Comparison of ENCODE assay signal across 6 cellular contexts in genomic region chr22:37805878-37806277, GRCh38. TPM values are rescaled to one million over a fixed set of nuclear protein-coding genes. Genes with fewer than 3 reads are reported as not detected.
DNase-seq lines count a peak whose midpoint lies in the region; ATAC-seq and FAIRE-seq lines count a peak whose summit lies in the region.

No MANE protein-coding gene starts in this region.

- H3K36me3 ChIP-seq in thymus (ENCODE audit: control insufficient read depth, insufficient read depth) = peaks cover 8% of the 10 kb centered on the region

- H3K4me3 ChIP-seq in right cardiac atrium (ENCODE audit: low read length) (peak overlapping the region; percentile 89), thymus (ENCODE audit: low read length) (peak overlapping the region; percentile 61)

- no peak for DNase-seq in activated CD4-positive, alpha-beta T cell treated with anti-CD3 and anti-CD28 coated beads, Interleukin-2, amount 10 ng/mL, durations not matched to agents 24 days and 14 days
- no peak for DNase-seq in activated CD4-positive, alpha-beta T cell treated with anti-CD3 and anti-CD28 coated beads, Interleukin-2, amount 50 U/mL, for 1 hour
- DNase-seq in right cardiac atrium (peak in 1 of 3 donors; percentile 35), frontal cortex (ENCODE audit: low spot score in 2 of 2) (no peak), mucosa of gallbladder (ENCODE audit: low spot score) (no peak)

- 26% methylated on average over 6 of the region's 6 CpGs for WGBS in right cardiac atrium
- 52% methylated on average over 6 of the region's 6 CpGs for WGBS in thymus

- peak overlapping the region; percentile 75 for H3K27ac Mint-ChIP-seq in activated CD4-positive, alpha-beta T cell treated with anti-CD3 and anti-CD28 coated beads, Interleukin-2, amount 10 ng/mL, durations not matched to agents 24 days and 14 days

- no peaks in the 10 kb centered on the region for H3K9me3 Mint-ChIP-seq in activated CD4-positive, alpha-beta T cell treated with anti-CD3 and anti-CD28 coated beads, Interleukin-2, amount 10 ng/mL, durations not matched to agents 24 days and 14 days

- H3K4me3 Mint-ChIP-seq in activated CD4-positive, alpha-beta T cell treated with anti-CD3 and anti-CD28 coated beads, Interleukin-2, amount 10 ng/mL, durations not matched to agents 24 days and 14 days = peak overlapping the region; percentile 94

- H3K9me3 ChIP-seq in right cardiac atrium (ENCODE audit: control insufficient read depth, low read length) (no peaks in the 10 kb centered on the region), thymus (ENCODE audit: control insufficient read depth) (peaks cover 1% of the 10 kb centered on the region)

- peaks cover 26% of the 10 kb centered on the region for H3K27me3 Mint-ChIP-seq in activated CD4-positive, alpha-beta T cell treated with anti-CD3 and anti-CD28 coated beads, Interleukin-2, amount 10 ng/mL, durations not matched to agents 24 days and 14 days

- ATAC-seq in right cardiac atrium = no peak

- peaks cover 5% of the 10 kb centered on the region for H3K36me3 Mint-ChIP-seq in activated CD4-positive, alpha-beta T cell treated with anti-CD3 and anti-CD28 coated beads, Interleukin-2, amount 10 ng/mL, durations not matched to agents 24 days and 14 days (ENCODE audit: low read depth)

- H3K27ac ChIP-seq in right cardiac atrium (ENCODE audit: low read length) = peak overlapping the region; percentile 95
- peak overlapping the region; percentile 48 for H3K27ac ChIP-seq in thymus (ENCODE audit: low read depth)

- FAIRE-seq in frontal cortex (lab: Jason Lieb, UNC) = no peak

- H3K4me1 ChIP-seq in right cardiac atrium (ENCODE audit: control insufficient read depth, insufficient read depth, low read length) (peaks cover 5% of the 10 kb centered on the region), thymus (ENCODE audit: control insufficient read depth, insufficient read depth, low read length) (peaks cover 20% of the 10 kb centered on the region)

- no peaks in the 10 kb centered on the region for H3K27me3 ChIP-seq in right cardiac atrium (ENCODE audit: control insufficient read depth, insufficient read depth)
- H3K27me3 ChIP-seq in thymus (ENCODE audit: control insufficient read depth, insufficient read depth) = peaks cover 10% of the 10 kb centered on the region

- peaks cover 39% of the 10 kb centered on the region for H3K4me1 Mint-ChIP-seq in activated CD4-positive, alpha-beta T cell treated with anti-CD3 and anti-CD28 coated beads, Interleukin-2, amount 10 ng/mL, durations not matched to agents 24 days and 14 days

- intact Hi-C loops in activated CD4-positive, alpha-beta T cell treated with anti-CD3 and anti-CD28 coated beads, Interleukin-2, amount 10 ng/mL, durations not matched to agents 24 days and 14 days (cut with micrococcal nuclease) = loop anchor here (2.0 to 5.0 kb wide), 3 partner anchors 129 to 199 kb away; partner anchors contain the start of genes C22orf23, GGA1, LGALS1 and POLR2F
- intact Hi-C loops in right cardiac atrium (cut with DNase I) = no loop called here

RNA-seq across cellular contexts. Expression of gene GCAT, which starts 1.9 kb away (rescaled TPM):
- total RNA-seq in activated CD4-positive, alpha-beta T cell treated with anti-CD3 and anti-CD28 coated beads, Interleukin-2, amount 10 ng/mL, durations not matched to agents 24 days and 14 days = 27.7 and 28.9 TPM in 2 replicates
- total RNA-seq in right cardiac atrium = 10 to 100 TPM; 10.3 to 20.2 (median 15.3) TPM
- 19.5 TPM for polyA plus RNA-seq in right cardiac atrium
- 7.8 TPM for polyA plus RNA-seq in thymus
- 8.6 TPM for total RNA-seq in frontal cortex
- 22.3 TPM for total RNA-seq in mucosa of gallbladder

RNA-seq across cellular contexts. Expression of gene GALR3, which starts 17.3 kb away (rescaled TPM):
- total RNA-seq in activated CD4-positive, alpha-beta T cell treated with anti-CD3 and anti-CD28 coated beads, Interleukin-2, amount 10 ng/mL, durations not matched to agents 24 days and 14 days = not detected in 2 replicates
- total RNA-seq in right cardiac atrium = not detected
- not detected for polyA plus RNA-seq in right cardiac atrium
- polyA plus RNA-seq in thymus = not detected
- not detected for total RNA-seq in frontal cortex
- total RNA-seq in mucosa of gallbladder = 0.29 TPM

RNA-seq across cellular contexts. Expression of gene ANKRD54, which starts 38.3 kb away (rescaled TPM):
- total RNA-seq in activated CD4-positive, alpha-beta T cell treated with anti-CD3 and anti-CD28 coated beads, Interleukin-2, amount 10 ng/mL, durations not matched to agents 24 days and 14 days = 27.2 and 29.9 TPM in 2 replicates
- total RNA-seq in right cardiac atrium (10 to 100 TPM; 10.9 to 16.5 (median 14.5) TPM), frontal cortex (13.0 TPM), mucosa of gallbladder (34.2 TPM)
- polyA plus RNA-seq in right cardiac atrium (12.1 TPM), thymus (25.5 TPM)

RNA-seq across cellular contexts. Expression of gene EIF3L, which starts 43.3 kb away (rescaled TPM):
- total RNA-seq in activated CD4-positive, alpha-beta T cell treated with anti-CD3 and anti-CD28 coated beads, Interleukin-2, amount 10 ng/mL, durations not matched to agents 24 days and 14 days = 460 and 480 TPM in 2 replicates
- 100 to 1,000 TPM; 291 to 354 (median 334) TPM for total RNA-seq in right cardiac atrium
- polyA plus RNA-seq in right cardiac atrium = 144 TPM
- 302 TPM for polyA plus RNA-seq in thymus
- total RNA-seq in frontal cortex = 695 TPM
- 383 TPM for total RNA-seq in mucosa of gallbladder
